9 cellular contexts compared by ENCODE assay signal in genomic region chr4:175891863-175892262, GRCh38.
DNase-seq lines count a peak whose midpoint lies in the region; ATAC-seq, FAIRE-seq and TF ChIP-seq lines count a peak whose summit lies in the region.
"Had no signal": no experiment of that assay in that cellular context is flagged by ENCODE, and none has a peak within 500 bp of the region (broad histone marks: within the 10 kb centered on the region; RNA-seq: fewer than 3 reads in every experiment).

No MANE protein-coding gene starts in this region.

- no peaks in the 10 kb centered on the region for H3K9me3 Mint-ChIP-seq in progenitor cell of endocrine pancreas (ENCODE audit: low read depth)
- no peaks in the 10 kb centered on the region for H3K9me3 Mint-ChIP-seq in activated T-cell treated with anti-CD3 and anti-CD28 coated beads, Interleukin-2, amount 50 U/mL, for 72 hours

- no peak for ATAC-seq in activated T-cell treated with anti-CD3 and anti-CD28 coated beads, Interleukin-2, amount 50 U/mL, for 72 hours (replicated peaks in 1 of 2)

- DNase-seq in NCI-H510A treated with DMSO at 0.1 percent for 48 hours (lab: John Stamatoyannopoulos, UW) (peak; percentile 30), NCI-H510A (lab: John Stamatoyannopoulos, UW) (no peak), NAMALWA (ENCODE audit: low spot score) (peak; percentile 68), cerebellum (ENCODE audit: low spot score) (peak; percentile 66), progenitor cell of endocrine pancreas (ENCODE audit: low spot score, unreplicated experiment) (no peak), hepatic stellate cell (ENCODE audit: low spot score) (no peak), GM12892 (ENCODE audit: insufficient read length) (no peak)
- no peak for DNase-seq in activated T-cell treated with anti-CD3 and anti-CD28 coated beads, Interleukin-2, amount 50 U/mL, for 72 hours
- DNase-seq: CD4-positive, CD25-positive, alpha-beta regulatory T cell had no signal

- no peak overlapping the region for H3K27ac Mint-ChIP-seq in progenitor cell of endocrine pancreas
- no peak overlapping the region for H3K27ac Mint-ChIP-seq in activated T-cell treated with anti-CD3 and anti-CD28 coated beads, Interleukin-2, amount 50 U/mL, for 72 hours

- H3K27me3 Mint-ChIP-seq in progenitor cell of endocrine pancreas: no peaks in the 10 kb centered on the region
- H3K27me3 Mint-ChIP-seq in activated T-cell treated with anti-CD3 and anti-CD28 coated beads, Interleukin-2, amount 50 U/mL, for 72 hours (ENCODE audit: low read depth): no peaks in the 10 kb centered on the region
- H3K27me3 Mint-ChIP-seq: CD4-positive, CD25-positive, alpha-beta regulatory T cell had no signal

- no peak for TF ChIP-seq POLR2A in GM12892 (IDR thresholded peaks at IDR 0.05; ENCODE audit: low read depth, low read length)

- peaks cover 3% of the 10 kb centered on the region for H3K4me1 Mint-ChIP-seq in progenitor cell of endocrine pancreas (ENCODE audit: low read depth)
- no peaks in the 10 kb centered on the region for H3K4me1 Mint-ChIP-seq in activated T-cell treated with anti-CD3 and anti-CD28 coated beads, Interleukin-2, amount 50 U/mL, for 72 hours (ENCODE audit: low read depth)
- H3K4me1 Mint-ChIP-seq: CD4-positive, CD25-positive, alpha-beta regulatory T cell had no signal

- no peak for FAIRE-seq in GM12892 (lab: Jason Lieb, UNC)

- peak; percentile 51 for TF ChIP-seq CTCF in progenitor cell of endocrine pancreas (IDR thresholded peaks at IDR 0.05; ENCODE audit: unreplicated experiment)

- no peaks in the 10 kb centered on the region for H3K36me3 Mint-ChIP-seq in progenitor cell of endocrine pancreas (ENCODE audit: insufficient read depth)
- no peaks in the 10 kb centered on the region for H3K36me3 Mint-ChIP-seq in activated T-cell treated with anti-CD3 and anti-CD28 coated beads, Interleukin-2, amount 50 U/mL, for 72 hours (ENCODE audit: insufficient read depth in 2 of 2)
- H3K36me3 Mint-ChIP-seq: CD4-positive, CD25-positive, alpha-beta regulatory T cell had no signal

- H3K4me3 Mint-ChIP-seq in progenitor cell of endocrine pancreas (ENCODE audit: low read depth): no peak overlapping the region
- H3K4me3 Mint-ChIP-seq in activated T-cell treated with anti-CD3 and anti-CD28 coated beads, Interleukin-2, amount 50 U/mL, for 72 hours: no peak overlapping the region
- H3K4me3 Mint-ChIP-seq: CD4-positive, CD25-positive, alpha-beta regulatory T cell had no signal

Comparison
In these comparisons a context has a peak if more than half of its experiments do, and no peak if none do; other contexts are left out.
1. DNase-seq: peak in NCI-H510A treated with DMSO at 0.1 percent for 48 hours (single experiment), NAMALWA (single experiment) and cerebellum (single experiment); none in NCI-H510A (single experiment), progenitor cell of endocrine pancreas (single experiment), activated T-cell treated with anti-CD3 and anti-CD28 coated beads, Interleukin-2, amount 50 U/mL, for 72 hours (0 of 2), hepatic stellate cell (single experiment) and GM12892 (single experiment).